1 cellular context compared by ENCODE assay signal in genomic region chr19:53538378-53539109, GRCh38.
TF ChIP-seq lines count a peak whose summit lies in the region.

No MANE protein-coding gene starts in this region.

TF ChIP-seq in HepG2, 621 proteins besides CTCF, POLR2A, EP300 and RAD21 (continued from another document):
- TF ChIP-seq ZNF646 (CRISPR knock-in tag; IDR thresholded peaks at IDR 0.05) (peak; percentile 63; the same call in 1 of the 2 replicates), ZNF274 (CRISPR knock-in tag; IDR thresholded peaks at IDR 0.05) (0 out of 2 replicates have a peak, but pooled peaks have one; percentile 7), SPEN (CRISPR knock-in tag; IDR thresholded peaks at IDR 0.05; ENCODE audit: low read depth) (no peak), SP4 (CRISPR knock-in tag; IDR thresholded peaks at IDR 0.05) (0 out of 2 replicates have a peak, but pooled peaks have one; percentile 1), SAP130 (CRISPR knock-in tag; IDR thresholded peaks at IDR 0.05; ENCODE audit: low read depth) (peak; percentile 5; the same call in 1 of the 2 replicates)
TF ChIP-seq in HepG2: peak in this region for 10.
